ENCODE assay signal across 8 cellular contexts in genomic region chr10:104809288-104810090, GRCh38.
DNase-seq lines count a peak whose midpoint lies in the region; ATAC-seq and FAIRE-seq lines count a peak whose summit lies in the region.

No MANE protein-coding gene starts in this region.

- H3K4me3 Mint-ChIP-seq in T-cell = no peak overlapping the region

- CTCF ChIA-PET in T-cell (lab: Charles Lee) = no interaction called here

- no peak overlapping the region for H3K27ac ChIP-seq in substantia nigra (ENCODE audit: low read depth, low read length, poor library complexity, severe bottlenecking)

- no peak overlapping the region for H3K27ac Mint-ChIP-seq in T-cell

- no peaks in the 10 kb centered on the region for H3K4me1 Mint-ChIP-seq in T-cell

- ATAC-seq in HG03159 (IDR thresholded peaks at IDR 0.05; ENCODE audit: unreplicated experiment) (peak; percentile 83), T-cell (replicated peaks in 1 of 4) (no peak)

- FAIRE-seq in urothelium cell line (lab: Jason Lieb, UNC) = peak; percentile 92

- POLR2A ChIA-PET in T-cell (lab: Charles Lee) = no interaction called here

- H3K36me3 Mint-ChIP-seq in T-cell = no peaks in the 10 kb centered on the region

- peak; percentile 15 for DNase-seq in NCI-H2171 treated with DMSO at 0.1 percent for 48 hours (lab: John Stamatoyannopoulos, UW)
- no peak for DNase-seq in NCI-H2171 (lab: John Stamatoyannopoulos, UW)
- peak; percentile 2 for DNase-seq in RPMI8226
- peak; percentile 82 for DNase-seq in urothelium cell line (ENCODE audit: low spot score)
- no peak for DNase-seq in T-cell
- no peak for DNase-seq in activated effector memory CD4-positive, alpha-beta T cell treated with Interleukin-2 at 50 U/mL for 16 hours
- DNase-seq in substantia nigra (lab: John Stamatoyannopoulos, UW) = no peak

- H3K27me3 Mint-ChIP-seq in T-cell = peaks cover 0 to 25% of the 10 kb centered on the region in 2 donors

- peaks cover 0 to 16% (median 0%) of the 10 kb centered on the region in 3 donors for H3K9me3 Mint-ChIP-seq in T-cell

Comparison
In these comparisons a context has a peak if more than half of its experiments do, and no peak if none do; other contexts are left out.
1. DNase-seq: peak in NCI-H2171 treated with DMSO at 0.1 percent for 48 hours (single experiment), RPMI8226 (single experiment) and urothelium cell line (single experiment); none in NCI-H2171 (single experiment), T-cell (0 of 34), activated effector memory CD4-positive, alpha-beta T cell treated with Interleukin-2 at 50 U/mL for 16 hours (single experiment) and substantia nigra (0 of 49).